ENCODE assay signal across 12 cellular contexts in the genomic region with DNA sequence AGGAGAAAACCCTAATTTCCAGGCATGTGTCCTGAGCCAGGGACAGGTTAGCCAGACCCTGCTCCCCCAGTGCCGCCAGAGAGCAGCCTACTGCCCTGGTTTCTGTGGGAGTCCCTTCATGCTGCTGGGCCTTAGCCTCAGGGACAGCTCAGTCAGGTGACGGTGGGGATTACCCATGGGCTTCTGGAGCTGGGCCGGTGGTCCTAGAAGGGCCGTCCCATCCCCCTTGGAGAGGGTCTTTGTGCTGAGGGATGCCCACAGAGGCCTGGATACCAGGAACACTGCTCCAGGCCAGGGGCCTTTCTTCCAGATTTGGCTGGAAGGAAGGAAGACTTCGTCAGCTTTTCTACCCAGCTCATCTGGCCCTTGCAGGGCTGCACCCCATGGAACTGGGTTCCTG.
DNase-seq lines count a peak whose midpoint lies in the region; ATAC-seq, FAIRE-seq and TF ChIP-seq lines count a peak whose summit lies in the region.
"Had no signal": no experiment of that assay in that cellular context is flagged by ENCODE, and none has a peak within 500 bp of the region (broad histone marks: within the 10 kb centered on the region; RNA-seq: fewer than 3 reads in every experiment).

No MANE protein-coding gene starts in this region.

- H3K4me3 ChIP-seq in adipocyte (ENCODE audit: low read length) = peak overlapping the region; percentile 81
- peak overlapping the region in 3 of 4 donors; percentile 60 to 65 (median 63) for H3K4me3 ChIP-seq in pancreas

- H3K27ac ChIP-seq in pancreas (peak overlapping the region in 2 of 4 donors; percentile 90 to 92), caudate nucleus (ENCODE audit: low read depth, low read length) (no peak overlapping the region)
- H3K27ac ChIP-seq: brain microvascular endothelial cell had no signal

- H3K27me3 Mint-ChIP-seq in stimulated activated naive CD8-positive, alpha-beta T cell treated with anti-CD3 and anti-CD28 coated beads, Interleukin-15, Interleukin-2, amounts not matched to agents 100 ng/mL and 50 ng/mL, for 24 hours = peaks cover 4% of the 10 kb centered on the region

- 83 to 87% methylated on average over 5 of the region's 5 CpGs for WGBS in pancreas, 2 donors

- H3K36me3 ChIP-seq in adipocyte (ENCODE audit: control insufficient read depth, insufficient read depth, low read length, severe bottlenecking) = no peaks in the 10 kb centered on the region
- H3K36me3 ChIP-seq in pancreas = no peaks in the 10 kb centered on the region
- H3K36me3 ChIP-seq: brain microvascular endothelial cell had no signal

- peaks cover 16% of the 10 kb centered on the region for H3K4me1 Mint-ChIP-seq in stimulated activated naive CD8-positive, alpha-beta T cell treated with anti-CD3 and anti-CD28 coated beads, Interleukin-15, Interleukin-2, amounts not matched to agents 100 ng/mL and 50 ng/mL, for 24 hours (ENCODE audit: low read depth)

- ATAC-seq in stimulated activated naive CD8-positive, alpha-beta T cell treated with anti-CD3 and anti-CD28 coated beads, Interleukin-15, Interleukin-2, amounts not matched to agents 100 U/mL and 50 U/mL, for 24 hours = no peak
- no peak for ATAC-seq in pancreas
- ATAC-seq in GM19328 (IDR thresholded peaks at IDR 0.05; ENCODE audit: unreplicated experiment) = no peak
- ATAC-seq in GM19324 (IDR thresholded peaks at IDR 0.05; ENCODE audit: low FRiP score, unreplicated experiment) = no peak

- in situ Hi-C loops in G401 (cut with HindIII; ENCODE audit: low sequenced_read_pairs) = no loop called here

- H3K27ac Mint-ChIP-seq in stimulated activated naive CD8-positive, alpha-beta T cell treated with anti-CD3 and anti-CD28 coated beads, Interleukin-15, Interleukin-2, amounts not matched to agents 100 ng/mL and 50 ng/mL, for 24 hours = no peak overlapping the region

- no peaks in the 10 kb centered on the region for H3K4me1 ChIP-seq in adipocyte (ENCODE audit: control insufficient read depth, insufficient read depth, low read length)
- peaks cover 0 to 4% (median 0%) of the 10 kb centered on the region in 3 donors for H3K4me1 ChIP-seq in pancreas

- no peak for FAIRE-seq in pancreas (lab: Jason Lieb, UNC)

- H3K36me3 Mint-ChIP-seq in stimulated activated naive CD8-positive, alpha-beta T cell treated with anti-CD3 and anti-CD28 coated beads, Interleukin-15, Interleukin-2, amounts not matched to agents 100 ng/mL and 50 ng/mL, for 24 hours (ENCODE audit: low read depth) = peaks cover 2% of the 10 kb centered on the region

- H3K9me3 Mint-ChIP-seq in stimulated activated naive CD8-positive, alpha-beta T cell treated with anti-CD3 and anti-CD28 coated beads, Interleukin-15, Interleukin-2, amounts not matched to agents 100 ng/mL and 50 ng/mL, for 24 hours = peaks cover 4% of the 10 kb centered on the region

- TF ChIP-seq CTCF in pancreas (IDR thresholded peaks at IDR 0.05) = no peak

- H3K9me3 ChIP-seq in adipocyte (ENCODE audit: control insufficient read depth, low read length) = peaks cover 9% of the 10 kb centered on the region
- H3K9me3 ChIP-seq in pancreas = no peaks in the 10 kb centered on the region

- intact Hi-C loops in pancreas (cut with DNase I) = no loop called here

- DNase-seq in stimulated activated naive CD8-positive, alpha-beta T cell treated with anti-CD3 and anti-CD28 coated beads, Interleukin-15, Interleukin-2, amounts not matched to agents 100 U/mL and 50 U/mL, for 24 hours = no peak
- DNase-seq in adipocyte (ENCODE audit: low read depth) = no peak
- peak in 1 of 6 donors; percentile 52 for DNase-seq in pancreas
- no peak for DNase-seq in caudate nucleus (lab: John Stamatoyannopoulos, UW)
- no peak for DNase-seq in G401 (ENCODE audit: low spot score)
- DNase-seq: brain microvascular endothelial cell, HCEC 1CT, NCI-H524, occipital lobe had no signal

- no peak overlapping the region for H3K9ac ChIP-seq in adipocyte (ENCODE audit: low read length)

- no peaks in the 10 kb centered on the region for H3K27me3 ChIP-seq in adipocyte (replicated peaks; ENCODE audit: control insufficient read depth, insufficient read depth, low read length)
- H3K27me3 ChIP-seq in pancreas = no peaks in the 10 kb centered on the region
- H3K27me3 ChIP-seq: brain microvascular endothelial cell had no signal

- H3K4me3 Mint-ChIP-seq in stimulated activated naive CD8-positive, alpha-beta T cell treated with anti-CD3 and anti-CD28 coated beads, Interleukin-15, Interleukin-2, amounts not matched to agents 100 ng/mL and 50 ng/mL, for 24 hours = peak overlapping the region; percentile 92
